19 cellular contexts compared by ENCODE assay signal in the genomic region with DNA sequence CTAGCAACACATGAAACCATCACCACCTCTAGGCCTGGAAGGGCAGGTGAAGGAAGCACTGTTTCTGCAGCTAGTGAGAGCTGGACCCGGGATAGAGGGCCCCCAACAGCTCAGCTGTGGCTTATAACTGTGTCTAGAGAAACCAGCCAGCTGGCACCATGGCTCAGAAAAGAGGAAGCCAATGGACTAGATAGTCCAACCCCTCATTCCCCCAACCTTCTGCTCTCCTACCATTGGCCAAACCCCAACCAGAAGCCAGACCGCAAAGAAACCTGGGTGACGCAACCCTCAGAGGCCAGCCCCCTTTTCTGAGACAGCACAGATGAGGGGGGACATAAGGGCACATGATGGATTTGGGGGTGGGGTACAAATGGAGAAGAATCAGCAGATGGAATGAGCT. TPM values are rescaled to one million over a fixed set of nuclear protein-coding genes. Genes with fewer than 3 reads are reported as not detected.
"Had no signal": no experiment of that assay in that cellular context is flagged by ENCODE, and none has a peak within 500 bp of the region (broad histone marks: within the 10 kb centered on the region; RNA-seq: fewer than 3 reads in every experiment).

No MANE protein-coding gene starts in this region.

- H3K27me3 Mint-ChIP-seq: activated naive CD8-positive, alpha-beta T cell; dendritic cell treated with granulocyte-macrophage colony-stimulating factor and Interleukin-4, amounts not matched to agents 40 ng/mL and 50 ng/mL, for 4 days had no signal

- H3K9me3 ChIP-seq: tibial artery had no signal

- H3K27me3 ChIP-seq: tibial artery had no signal

- H3K4me3 Mint-ChIP-seq: activated naive CD8-positive, alpha-beta T cell; brain; dendritic cell treated with granulocyte-macrophage colony-stimulating factor and Interleukin-4, amounts not matched to agents 40 ng/mL and 50 ng/mL, for 4 days had no signal

- H3K36me3 Mint-ChIP-seq: brain had no signal

- H3K9ac ChIP-seq: parathyroid adenoma had no signal

- H3K4me1 ChIP-seq: parathyroid adenoma, tibial artery had no signal

- H3K9me3 Mint-ChIP-seq: dendritic cell treated with granulocyte-macrophage colony-stimulating factor and Interleukin-4, amounts not matched to agents 40 ng/mL and 50 ng/mL, for 4 days had no signal

- H2AFZ ChIP-seq: parathyroid adenoma had no signal

- H3K36me3 ChIP-seq: tibial artery had no signal

- H3K27ac Mint-ChIP-seq: brain; dendritic cell treated with granulocyte-macrophage colony-stimulating factor and Interleukin-4, amounts not matched to agents 40 ng/mL and 50 ng/mL, for 4 days had no signal

- H3K4me3 ChIP-seq: tibial artery had no signal

- DNase-seq: activated CD4-positive, alpha-beta T cell treated with anti-CD3 and anti-CD28 coated beads, Interleukin-2, amount 50 U/mL, for 4 hours; activated CD4-positive, CD25-positive, alpha-beta regulatory T cell treated with anti-CD3 and anti-CD28 coated beads, Interleukin-2, amount 50 U/mL, for 72 hours; activated T-cell treated with anti-CD3 and anti-CD28 coated beads, Interleukin-2, amount 50 U/mL, for 1 hour; amygdala; erythroblast; hippocampal formation; retina; stimulated activated CD4-positive, alpha-beta T cell treated with anti-CD3 and anti-CD28 coated beads, Interleukin-4, amount 100 ng/mL, for 4 hours; T-helper 2 cell; tibial artery had no signal

- H3K27ac ChIP-seq: parathyroid adenoma, tibial artery had no signal

- H3K79me2 ChIP-seq: parathyroid adenoma had no signal

RNA-seq across cellular contexts. Expression of gene SMYD1, which starts 24.3 kb away (rescaled TPM):
- total RNA-seq: glomerular endothelial cell, kidney epithelial cell, liver had no signal
- polyA plus RNA-seq: liver had no signal

RNA-seq across cellular contexts. Expression of gene FABP1, which starts 35.9 kb away (rescaled TPM):
- total RNA-seq: glomerular endothelial cell, kidney epithelial cell, myocyte, skeletal muscle tissue had no signal
